In the genomic region with DNA sequence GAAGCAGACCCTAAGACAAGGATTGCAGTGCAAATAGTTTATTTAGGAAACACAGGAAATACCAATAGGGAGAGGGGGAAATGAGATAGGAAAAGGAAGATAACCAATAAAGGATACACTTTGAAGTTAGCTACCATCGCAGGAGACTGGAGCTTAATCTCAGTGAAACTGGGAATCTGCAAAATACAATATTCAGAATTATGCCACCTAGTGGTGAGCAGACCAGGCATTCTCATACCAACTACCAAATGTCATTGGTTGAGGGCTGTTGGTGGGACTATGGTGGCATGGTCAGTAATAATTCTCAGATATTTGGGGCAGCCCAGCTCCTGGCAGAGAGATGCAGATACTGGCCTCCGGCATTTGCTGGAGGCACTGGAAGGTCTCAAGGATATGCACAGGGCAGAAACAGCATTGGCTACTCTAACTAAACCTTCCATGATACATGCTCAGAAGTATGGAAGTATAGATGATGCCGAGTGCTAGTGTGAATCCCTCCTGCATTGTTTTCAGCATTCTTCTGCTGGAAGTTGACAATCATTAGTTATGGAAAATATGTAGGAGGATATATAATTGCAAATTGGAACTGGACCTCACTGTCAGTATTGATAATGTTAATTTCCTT, we compare ENCODE assay signal across 8 cellular contexts. TPM values are rescaled to one million over a fixed set of nuclear protein-coding genes. Genes with fewer than 3 reads are reported as not detected.
DNase-seq lines count a peak whose midpoint lies in the region; ATAC-seq, FAIRE-seq and TF ChIP-seq lines count a peak whose summit lies in the region.

No MANE protein-coding gene starts in this region.

- H2AK5ac ChIP-seq in mesenchymal stem cell (ENCODE audit: low read length, severe bottlenecking), result no peak overlapping the region

- peak in 1 of 2 experiments; percentile 59; a peak in 2 of 6 replicates for ATAC-seq in A549
- no peak for ATAC-seq in HG03571 (IDR thresholded peaks at IDR 0.05; ENCODE audit: unreplicated experiment)

- H3K14ac ChIP-seq in mesenchymal stem cell (ENCODE audit: low read length in 2 of 2), result no peak overlapping the region

- no peak overlapping the region for H3K23ac ChIP-seq in mesenchymal stem cell (ENCODE audit: low read length in 2 of 2)

- H3K4me3 ChIP-seq in A549, result no peak overlapping the region
- H3K4me3 ChIP-seq in bronchial epithelial cell (ENCODE audit: low read depth, low read length), result no peak overlapping the region
- H3K4me3 ChIP-seq in mesenchymal stem cell (ENCODE audit: insufficient read depth in 1 of 2, low read depth in 1 of 2, low read length in 2 of 2), result no peak overlapping the region

- no peak overlapping the region for H4K91ac ChIP-seq in mesenchymal stem cell (ENCODE audit: low read length)

- no peaks in the 10 kb centered on the region for H3K79me1 ChIP-seq in mesenchymal stem cell (replicated peaks; ENCODE audit: low read length, poor library complexity, severe bottlenecking)

- no peak overlapping the region for H3K27ac ChIP-seq in A549
- no peak overlapping the region for H3K27ac ChIP-seq in mesenchymal stem cell (ENCODE audit: low read length, poor library complexity, severe bottlenecking)

- no peak overlapping the region for H3K9ac ChIP-seq in mesenchymal stem cell (ENCODE audit: low read length)

- TF ChIP-seq POLR2A in A549 (IDR thresholded peaks at IDR 0.05; ENCODE audit: low read length), result no peak

- no peak overlapping the region for H2BK120ac ChIP-seq in mesenchymal stem cell (ENCODE audit: low read depth, low read length)

- CTCF ChIA-PET in A549 (lab: Yijun Ruan, JAX), result interaction anchor here (0.6 to 2.2 kb wide), 3 partner anchors 8 to 15 kb away, joined by 3 to 5 read pairs (median 4); no protein-coding TSS in a partner anchor

- 0 out of 5 replicates have a peak, but pooled peaks of 1 of the 2 experiments have one; percentile 3 for TF ChIP-seq RAD21 in A549 (conservative IDR thresholded peaks at IDR 0.05 in 1 of 2, IDR thresholded peaks at IDR 0.05 in 1 of 2)

- H3K4ac ChIP-seq in mesenchymal stem cell (ENCODE audit: low read depth in 1 of 2, low read length in 2 of 2), result no peak overlapping the region

- no peak overlapping the region for H2BK12ac ChIP-seq in mesenchymal stem cell (ENCODE audit: low read length in 2 of 2)

- H2BK5ac ChIP-seq in mesenchymal stem cell (ENCODE audit: low read depth, low read length, poor library complexity, severe bottlenecking), result no peak overlapping the region

- no peak overlapping the region for H2AFZ ChIP-seq in mesenchymal stem cell (ENCODE audit: low read depth, low read length)

- POLR2A ChIA-PET in A549 (lab: Yijun Ruan, JAX), result no interaction called here

- no peak overlapping the region for H2BK15ac ChIP-seq in mesenchymal stem cell (ENCODE audit: low read depth, poor library complexity, severe bottlenecking)

- H3K9me3 ChIP-seq in A549, result no peaks in the 10 kb centered on the region; the same call in 2 of the 3 replicates
- H3K9me3 ChIP-seq in mesenchymal stem cell (ENCODE audit: control insufficient read depth, low read length), result no peaks in the 10 kb centered on the region

- 49% methylated on average over 3 of the region's 3 CpGs for WGBS in A549 (ENCODE audit: missing lambda C conversion rate)
- WGBS in mesenchymal stem cell, result 80% methylated on average over 3 of the region's 3 CpGs

- no peak overlapping the region for H3K4me2 ChIP-seq in A549
- no peak overlapping the region for H3K4me2 ChIP-seq in mesenchymal stem cell (ENCODE audit: low read length, poor library complexity, severe bottlenecking)

- H3K4me1 ChIP-seq in A549 (no peaks in the 10 kb centered on the region), mesenchymal stem cell (ENCODE audit: control insufficient read depth, insufficient read depth, low read depth, low read length) (no peaks in the 10 kb centered on the region)

- TF ChIP-seq CTCF in A549 (IDR thresholded peaks at IDR 0.05) (peak; percentile 24; the same call in 1 of the 3 replicates), bronchial epithelial cell (IDR thresholded peaks at IDR 0.05; ENCODE audit: insufficient read depth, low read length, severe bottlenecking) (peak; percentile 58)

- H3K36me3 ChIP-seq in bronchial epithelial cell (ENCODE audit: control insufficient read depth, insufficient read depth, low read length), result no peaks in the 10 kb centered on the region
- no peaks in the 10 kb centered on the region for H3K36me3 ChIP-seq in mesenchymal stem cell (ENCODE audit: control insufficient read depth in 1 of 2, insufficient read depth in 2 of 2, low read depth in 1 of 2, low read length in 2 of 2)

- H3K18ac ChIP-seq in mesenchymal stem cell (ENCODE audit: low read depth in 1 of 2, low read length in 2 of 2), result no peak overlapping the region

- TF ChIP-seq EP300 in A549 (IDR thresholded peaks at IDR 0.05), result no peak

- FAIRE-seq in A549 (lab: Jason Lieb, UNC) (no peak), bronchial epithelial cell (lab: Jason Lieb, UNC) (no peak)

- DNase-seq in A549 (ENCODE audit: low read depth in 1 of 2, low spot score in 1 of 2) (peak; percentile 16 to 18), DMS53 treated with DMSO at 0.1 percent for 48 hours (lab: John Stamatoyannopoulos, UW; ENCODE audit: unreplicated experiment) (peak; percentile 23), NCI-H526 treated with DMSO at 0.1 percent for 48 hours (lab: John Stamatoyannopoulos, UW) (peak; percentile 13), bronchial epithelial cell (ENCODE audit: low read depth) (peak; percentile 30), mesenchymal stem cell (peak; percentile 26), NCI-H226 (no peak), NCI-H345 (lab: John Stamatoyannopoulos, UW) (no peak)

- H3K27me3 ChIP-seq in bronchial epithelial cell (ENCODE audit: control insufficient read depth, insufficient read depth, low read length) (no peaks in the 10 kb centered on the region), mesenchymal stem cell (ENCODE audit: control insufficient read depth in 1 of 2, insufficient read depth in 1 of 2, low read length in 2 of 2) (no peaks in the 10 kb centered on the region)

- no peak overlapping the region for H4K8ac ChIP-seq in mesenchymal stem cell (ENCODE audit: low read length)

TF ChIP-seq in A549, 52 proteins besides CTCF, POLR2A, EP300 and RAD21 (continues in another document):
- TF ChIP-seq FOXS1 (CRISPR knock-in tag; IDR thresholded peaks at IDR 0.05) (no peak), JUN (IDR thresholded peaks at IDR 0.05) (no peak), NR3C1 (IDR thresholded peaks at IDR 0.05) (no peak), ZNF302 (CRISPR knock-in tag; IDR thresholded peaks at IDR 0.05) (no peak), MAFK (IDR thresholded peaks at IDR 0.05; ENCODE audit: partially characterized antibody) (no peak), CEBPB (IDR thresholded peaks at IDR 0.05) (no peak), CHD4 (IDR thresholded peaks at IDR 0.05; ENCODE audit: borderline replicate concordance) (no peak), RFX5 (IDR thresholded peaks at IDR 0.05) (no peak), RCOR1 (IDR thresholded peaks at IDR 0.05; ENCODE audit: low read depth, low read length) (no peak), HOXA7 (CRISPR knock-in tag; IDR thresholded peaks at IDR 0.05) (no peak), EHMT2 (IDR thresholded peaks at IDR 0.05; ENCODE audit: low read depth) (no peak), HOXB5 (CRISPR knock-in tag; IDR thresholded peaks at IDR 0.05) (no peak), FOSB (CRISPR knock-in tag; IDR thresholded peaks at IDR 0.05) (no peak), TFCP2L1 (CRISPR knock-in tag; IDR thresholded peaks at IDR 0.05) (no peak)
- TF ChIP-seq, protein P1, sequence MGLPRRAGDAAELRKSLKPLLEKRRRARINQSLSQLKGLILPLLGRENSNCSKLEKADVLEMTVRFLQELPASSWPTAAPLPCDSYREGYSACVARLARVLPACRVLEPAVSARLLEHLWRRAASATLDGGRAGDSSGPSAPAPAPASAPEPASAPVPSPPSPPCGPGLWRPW (IDR thresholded peaks at IDR 0.05), result no peak
- TF ChIP-seq, protein P2, sequence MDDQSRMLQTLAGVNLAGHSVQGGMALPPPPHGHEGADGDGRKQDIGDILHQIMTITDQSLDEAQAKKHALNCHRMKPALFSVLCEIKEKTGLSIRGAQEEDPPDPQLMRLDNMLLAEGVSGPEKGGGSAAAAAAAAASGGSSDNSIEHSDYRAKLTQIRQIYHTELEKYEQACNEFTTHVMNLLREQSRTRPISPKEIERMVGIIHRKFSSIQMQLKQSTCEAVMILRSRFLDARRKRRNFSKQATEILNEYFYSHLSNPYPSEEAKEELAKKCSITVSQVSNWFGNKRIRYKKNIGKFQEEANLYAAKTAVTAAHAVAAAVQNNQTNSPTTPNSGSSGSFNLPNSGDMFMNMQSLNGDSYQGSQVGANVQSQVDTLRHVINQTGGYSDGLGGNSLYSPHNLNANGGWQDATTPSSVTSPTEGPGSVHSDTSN (IDR thresholded peaks at IDR 0.05), result no peak
- TF ChIP-seq, protein P3, sequence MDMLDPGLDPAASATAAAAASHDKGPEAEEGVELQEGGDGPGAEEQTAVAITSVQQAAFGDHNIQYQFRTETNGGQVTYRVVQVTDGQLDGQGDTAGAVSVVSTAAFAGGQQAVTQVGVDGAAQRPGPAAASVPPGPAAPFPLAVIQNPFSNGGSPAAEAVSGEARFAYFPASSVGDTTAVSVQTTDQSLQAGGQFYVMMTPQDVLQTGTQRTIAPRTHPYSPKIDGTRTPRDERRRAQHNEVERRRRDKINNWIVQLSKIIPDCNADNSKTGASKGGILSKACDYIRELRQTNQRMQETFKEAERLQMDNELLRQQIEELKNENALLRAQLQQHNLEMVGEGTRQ (IDR thresholded peaks at IDR 0.05), result no peak

RNA-seq across cellular contexts. Expression of a gene that starts 11.8 kb away (rescaled TPM):
- polyA plus RNA-seq in A549 (2011; rRNA removed) (2.8 and 3.0 TPM in 2 replicates), A549 (2017; fragmentation: RNase III; extraction: RNeasy Plus Mini Kit Qiagen cat#74134 plus additional on column Dnase treatment) (1.9 to 2.3 TPM (median 1.9 TPM) in 3 replicates)
- polyA plus RNA-seq in A549 (2012; cell fraction: cytosol; rRNA removed), result 0.65 and 0.78 TPM in 2 replicates
- 0.30 and 0.47 TPM in 2 replicates for polyA plus RNA-seq in A549 (2012; cell fraction: nucleus; rRNA removed)
- polyA minus RNA-seq in A549 (2011; rRNA and poly(A)+ RNA removed), result 1.3 and 1.8 TPM in 2 replicates
- 1.6 and 2.6 TPM in 2 replicates for total RNA-seq in bronchial epithelial cell
- polyA plus RNA-seq in mesenchymal stem cell (2013, experiment 1 of 2), result 2.9 TPM
- 2.5 TPM for polyA plus RNA-seq in mesenchymal stem cell (2013, experiment 2 of 2)

RNA-seq across cellular contexts. Expression of a gene that starts 38.6 kb away (rescaled TPM):
- polyA plus RNA-seq in A549 (2011; rRNA removed), result not detected in 2 replicates
- polyA plus RNA-seq in A549 (2012; cell fraction: cytosol; rRNA removed), result not detected in 2 replicates
- polyA plus RNA-seq in A549 (2012; cell fraction: nucleus; rRNA removed), result not detected in 2 replicates
- not detected in 3 replicates for polyA plus RNA-seq in A549 (2017; fragmentation: RNase III; extraction: RNeasy Plus Mini Kit Qiagen cat#74134 plus additional on column Dnase treatment)
- polyA minus RNA-seq in A549 (2011; rRNA and poly(A)+ RNA removed), result not detected in 2 replicates
- 1.9 and 2.1 TPM in 2 replicates for total RNA-seq in bronchial epithelial cell
- 2.0 TPM for polyA plus RNA-seq in mesenchymal stem cell (2013, experiment 1 of 2)
- polyA plus RNA-seq in mesenchymal stem cell (2013, experiment 2 of 2), result 1.8 TPM

Comparison
In these comparisons a context has a peak if more than half of its experiments do, and no peak if none do; other contexts are left out.
1. DNase-seq: peak in A549 (2 of 2), DMS53 treated with DMSO at 0.1 percent for 48 hours (single experiment), NCI-H526 treated with DMSO at 0.1 percent for 48 hours (single experiment), bronchial epithelial cell (single experiment) and mesenchymal stem cell (single experiment); none in NCI-H226 (single experiment) and NCI-H345 (single experiment).